8 cellular contexts compared by ENCODE assay signal in genomic region chr21:28018741-28019669, GRCh38.
DNase-seq lines count a peak whose midpoint lies in the region; ATAC-seq and TF ChIP-seq lines count a peak whose summit lies in the region.

No MANE protein-coding gene starts in this region.

- DNase-seq in activated naive CD8-positive, alpha-beta T cell treated with anti-CD3 and anti-CD28 coated beads for 36 hours = no peak
- DNase-seq in activated naive CD8-positive, alpha-beta T cell treated with anti-CD3 and anti-CD28 coated beads, Interleukin-2, amount 50 U/mL, for 24 hours = no peak
- peak; percentile 23 for DNase-seq in NCI-H460 (ENCODE audit: extremely low read depth, low read depth)
- peak in 1 of 2 donors; percentile 13 for DNase-seq in fibroblast of lung (ENCODE audit: low read depth in 2 of 2)
- DNase-seq in upper lobe of left lung = peak in 1 of 2 donors; percentile 28
- DNase-seq in germinal center (ENCODE audit: low spot score) = no peak
- DNase-seq in stimulated activated CD4-positive, alpha-beta T cell treated with anti-CD3 and anti-CD28 coated beads, Interleukin-12 subunit alpha, Interleukin-12 subunit beta, amount 100 ng/mL, for 4 hours = no peak
- DNase-seq in cerebellar nuclear complex (lab: John Stamatoyannopoulos, UW) = no peak

- TF ChIP-seq POLR2A in upper lobe of left lung (IDR thresholded peaks at IDR 0.05) = no peak

- no peak overlapping the region for H3K4me2 ChIP-seq in fibroblast of lung (ENCODE audit: extremely low read depth, insufficient read depth, low read length)

- H3K27ac ChIP-seq in fibroblast of lung (ENCODE audit: insufficient read depth, low read length) (no peak overlapping the region), upper lobe of left lung (no peak overlapping the region)

- H3K36me3 Mint-ChIP-seq in activated naive CD8-positive, alpha-beta T cell treated with anti-CD3 and anti-CD28 coated beads for 36 hours = no peaks in the 10 kb centered on the region
- H3K36me3 Mint-ChIP-seq in activated naive CD8-positive, alpha-beta T cell treated with anti-CD3 and anti-CD28 coated beads, Interleukin-2, amount 50 U/mL, for 24 hours (ENCODE audit: low read depth) = no peaks in the 10 kb centered on the region

- no peaks in the 10 kb centered on the region for H3K27me3 ChIP-seq in fibroblast of lung (ENCODE audit: control insufficient read depth, insufficient read depth, low read length)
- H3K27me3 ChIP-seq in upper lobe of left lung = no peaks in the 10 kb centered on the region

- H3K27ac Mint-ChIP-seq in activated naive CD8-positive, alpha-beta T cell treated with anti-CD3 and anti-CD28 coated beads for 36 hours = peak overlapping the region; percentile 29
- no peak overlapping the region for H3K27ac Mint-ChIP-seq in activated naive CD8-positive, alpha-beta T cell treated with anti-CD3 and anti-CD28 coated beads, Interleukin-2, amount 50 U/mL, for 24 hours

- H3K4me3 Mint-ChIP-seq in activated naive CD8-positive, alpha-beta T cell treated with anti-CD3 and anti-CD28 coated beads for 36 hours = no peak overlapping the region
- H3K4me3 Mint-ChIP-seq in activated naive CD8-positive, alpha-beta T cell treated with anti-CD3 and anti-CD28 coated beads, Interleukin-2, amount 50 U/mL, for 24 hours = no peak overlapping the region

- peak overlapping the region; percentile 44 for H2AFZ ChIP-seq in fibroblast of lung (ENCODE audit: low read length)

- H3K9me3 ChIP-seq in fibroblast of lung (ENCODE audit: control insufficient read depth, insufficient read depth, low read depth, low read length) (no peaks in the 10 kb centered on the region), upper lobe of left lung (no peaks in the 10 kb centered on the region)

- H3K9ac ChIP-seq in fibroblast of lung (ENCODE audit: insufficient read depth, low read length) = no peak overlapping the region

- TF ChIP-seq CTCF in fibroblast of lung (conservative IDR thresholded peaks at IDR 0.05 in 1 of 2, IDR thresholded peaks at IDR 0.05 in 1 of 2; ENCODE audit: low read depth in 1 of 2, low read length in 2 of 2) (no peak), upper lobe of left lung (IDR thresholded peaks at IDR 0.05) (no peak)

- H3K79me2 ChIP-seq in fibroblast of lung (ENCODE audit: control insufficient read depth, insufficient read depth, low read length) = no peaks in the 10 kb centered on the region

- no peaks in the 10 kb centered on the region for H3K9me3 Mint-ChIP-seq in activated naive CD8-positive, alpha-beta T cell treated with anti-CD3 and anti-CD28 coated beads for 36 hours
- H3K9me3 Mint-ChIP-seq in activated naive CD8-positive, alpha-beta T cell treated with anti-CD3 and anti-CD28 coated beads, Interleukin-2, amount 50 U/mL, for 24 hours = no peaks in the 10 kb centered on the region

- WGBS in upper lobe of left lung, 2 donors = 89 to 90% methylated on average over 8 to 15 of the region's 15 CpGs

- H3K4me1 Mint-ChIP-seq in activated naive CD8-positive, alpha-beta T cell treated with anti-CD3 and anti-CD28 coated beads for 36 hours = no peaks in the 10 kb centered on the region
- H3K4me1 Mint-ChIP-seq in activated naive CD8-positive, alpha-beta T cell treated with anti-CD3 and anti-CD28 coated beads, Interleukin-2, amount 50 U/mL, for 24 hours = no peaks in the 10 kb centered on the region

- H3K27me3 Mint-ChIP-seq in activated naive CD8-positive, alpha-beta T cell treated with anti-CD3 and anti-CD28 coated beads for 36 hours = no peaks in the 10 kb centered on the region
- H3K27me3 Mint-ChIP-seq in activated naive CD8-positive, alpha-beta T cell treated with anti-CD3 and anti-CD28 coated beads, Interleukin-2, amount 50 U/mL, for 24 hours = no peaks in the 10 kb centered on the region

- H3K4me1 ChIP-seq in fibroblast of lung (ENCODE audit: control insufficient read depth, extremely low read depth, insufficient read depth, low read length) (no peaks in the 10 kb centered on the region), upper lobe of left lung (no peaks in the 10 kb centered on the region)

- no peak overlapping the region for H3K4me3 ChIP-seq in fibroblast of lung (replicated peaks in 1 of 4; ENCODE audit: control extremely low read depth in 1 of 4, insufficient read depth in 1 of 4, low read depth in 3 of 4, low read length in 4 of 4)
- H3K4me3 ChIP-seq in upper lobe of left lung = no peak overlapping the region

- TF ChIP-seq EP300 in upper lobe of left lung (IDR thresholded peaks at IDR 0.05) = no peak

- H4K20me1 ChIP-seq in fibroblast of lung (ENCODE audit: control insufficient read depth, extremely low read depth, insufficient read depth, low read length) = no peaks in the 10 kb centered on the region

- no peak for ATAC-seq in activated naive CD8-positive, alpha-beta T cell treated with anti-CD3 and anti-CD28 coated beads, Interleukin-2, amount 50 U/mL, for 24 hours
- ATAC-seq in upper lobe of left lung (ENCODE audit: low FRiP score in 2 of 2) = peak; percentile 35 to 66

- no peaks in the 10 kb centered on the region for H3K36me3 ChIP-seq in fibroblast of lung (ENCODE audit: control insufficient read depth, insufficient read depth, low read length)
- no peaks in the 10 kb centered on the region for H3K36me3 ChIP-seq in upper lobe of left lung
